ENCODE assay signal across 8 cellular contexts in the genomic region with DNA sequence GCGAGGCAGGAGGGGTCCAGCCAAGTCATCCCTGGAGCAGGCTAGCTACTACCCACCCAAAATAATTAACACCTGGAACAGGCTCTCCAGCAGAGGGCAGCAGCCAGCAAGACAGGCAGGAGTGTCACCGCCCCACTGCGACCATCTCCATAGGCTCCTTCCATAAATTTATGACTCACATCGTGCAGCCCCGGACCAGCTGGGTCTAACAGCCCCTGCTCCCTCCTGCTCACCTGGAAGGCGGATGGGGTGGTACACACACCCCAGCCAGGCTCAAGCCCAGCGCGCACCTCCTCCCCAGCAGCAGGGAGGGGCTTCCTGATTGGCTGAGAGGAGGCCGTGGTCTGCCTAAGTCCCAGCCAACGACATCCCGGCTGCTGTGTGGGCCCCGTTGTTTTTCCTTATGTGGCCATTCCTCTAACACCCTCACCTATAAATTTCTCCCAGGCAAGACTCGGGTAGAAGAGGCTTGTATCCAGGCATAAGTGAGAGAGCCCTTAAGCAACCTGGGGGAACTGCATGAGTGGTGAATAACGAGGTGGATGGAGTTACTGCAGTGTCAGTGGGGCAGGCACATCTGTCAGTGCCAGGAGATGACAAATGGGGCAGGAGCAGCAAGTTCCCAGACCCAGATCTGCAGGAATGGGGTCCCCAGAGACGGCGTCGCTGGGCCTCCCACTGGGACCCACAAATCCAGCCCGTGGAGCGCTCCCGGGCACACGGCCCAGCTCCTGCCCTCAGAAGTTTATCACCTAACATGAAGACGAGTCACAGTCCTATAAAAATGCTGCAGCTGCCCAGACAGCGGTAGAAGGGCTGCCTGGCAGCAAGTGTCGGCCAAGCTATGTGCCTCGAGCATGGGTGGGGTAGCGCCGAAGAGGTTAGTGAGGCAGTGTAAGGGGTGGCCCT. TPM values are rescaled to one million over a fixed set of nuclear protein-coding genes. Genes with fewer than 3 reads are reported as not detected.
DNase-seq lines count a peak whose midpoint lies in the region; TF ChIP-seq lines count a peak whose summit lies in the region.

No MANE protein-coding gene starts in this region.

- H3K4me3 ChIP-seq in BJ (ENCODE audit: low read depth, low read length): no peak overlapping the region
- H3K4me3 ChIP-seq in HFF-Myc (replicated peaks; ENCODE audit: low read depth, low read length): no peak overlapping the region
- H3K4me3 ChIP-seq in coronary artery: peak overlapping the region; percentile 38

- peak; percentile 76 for TF ChIP-seq CTCF in BJ (IDR thresholded peaks at IDR 0.05; ENCODE audit: insufficient read depth, low read depth, low read length)
- TF ChIP-seq CTCF in HFF-Myc (IDR thresholded peaks at IDR 0.05; ENCODE audit: low read depth, low read length, missing control alignments): peak; percentile 75
- TF ChIP-seq CTCF in coronary artery (IDR thresholded peaks at IDR 0.05): peak; percentile 21

- H3K36me3 ChIP-seq in BJ (ENCODE audit: control insufficient read depth, insufficient read depth, low read length): no peaks in the 10 kb centered on the region; the same call in 1 of the 2 replicates

- no peaks in the 10 kb centered on the region for H3K27me3 ChIP-seq in BJ (ENCODE audit: control insufficient read depth, insufficient read depth, low read length)

- DNase-seq in BJ (ENCODE audit: low read depth) (no peak), HFF-Myc (ENCODE audit: extremely low read depth, low read depth) (peak; percentile 30), NCI-H524 treated with DMSO at 0.1 percent for 48 hours (lab: John Stamatoyannopoulos, UW) (peak; percentile 55), coronary artery (ENCODE audit: low spot score) (no peak), lung microvascular endothelial cell (ENCODE audit: low read depth in 2 of 2) (peak; percentile 75 to 78), globus pallidus (ENCODE audit: low spot score) (no peak)
- DNase-seq in activated CD4-positive, alpha-beta T cell treated with anti-CD3 and anti-CD28 coated beads for 48 hours: peak; percentile 80
- peak; percentile 18 to 41 for DNase-seq in stimulated activated CD8-positive, alpha-beta memory T cell treated with anti-CD3 and anti-CD28 coated beads, Interleukin-4, amount 100 ng/mL, for 1 hour (ENCODE audit: low read depth in 2 of 2, low spot score in 1 of 2)

- POLR2A ChIA-PET in BJ (lab: Charles Lee): no interaction called here

- CTCF ChIA-PET in BJ (lab: Yijun Ruan, JAX): interaction anchor here (0.6 to 7.9 kb wide), 37 partner anchors 10 to 582 kb away, joined by 3 to 120 read pairs (median 4); a partner anchor contains a TSS

- H3K27ac ChIP-seq in coronary artery: no peak overlapping the region

RNA-seq across cellular contexts. Expression of a gene that starts 43.1 kb away (rescaled TPM):
- 16.0 and 29.4 TPM in 2 replicates for polyA plus RNA-seq in BJ (2011; rRNA removed)
- polyA minus RNA-seq in BJ (2011; rRNA and poly(A)+ RNA removed): 15.3 and 17.9 TPM in 2 replicates
- 19.0 and 34.3 TPM in 2 replicates for total RNA-seq in lung microvascular endothelial cell

Comparison
In these comparisons a context has a peak if more than half of its experiments do, and no peak if none do; other contexts are left out.
1. DNase-seq: peak in HFF-Myc (single experiment), NCI-H524 treated with DMSO at 0.1 percent for 48 hours (single experiment), activated CD4-positive, alpha-beta T cell treated with anti-CD3 and anti-CD28 coated beads for 48 hours (single experiment), lung microvascular endothelial cell (2 of 2) and stimulated activated CD8-positive, alpha-beta memory T cell treated with anti-CD3 and anti-CD28 coated beads, Interleukin-4, amount 100 ng/mL, for 1 hour (2 of 2); none in BJ (single experiment), coronary artery (single experiment) and globus pallidus (single experiment).
2. CTCF ChIP-seq: peak in every context shown above with its lines; median percentile 76 in BJ; 75 in HFF-Myc; 21 in coronary artery.